In the genomic region with DNA sequence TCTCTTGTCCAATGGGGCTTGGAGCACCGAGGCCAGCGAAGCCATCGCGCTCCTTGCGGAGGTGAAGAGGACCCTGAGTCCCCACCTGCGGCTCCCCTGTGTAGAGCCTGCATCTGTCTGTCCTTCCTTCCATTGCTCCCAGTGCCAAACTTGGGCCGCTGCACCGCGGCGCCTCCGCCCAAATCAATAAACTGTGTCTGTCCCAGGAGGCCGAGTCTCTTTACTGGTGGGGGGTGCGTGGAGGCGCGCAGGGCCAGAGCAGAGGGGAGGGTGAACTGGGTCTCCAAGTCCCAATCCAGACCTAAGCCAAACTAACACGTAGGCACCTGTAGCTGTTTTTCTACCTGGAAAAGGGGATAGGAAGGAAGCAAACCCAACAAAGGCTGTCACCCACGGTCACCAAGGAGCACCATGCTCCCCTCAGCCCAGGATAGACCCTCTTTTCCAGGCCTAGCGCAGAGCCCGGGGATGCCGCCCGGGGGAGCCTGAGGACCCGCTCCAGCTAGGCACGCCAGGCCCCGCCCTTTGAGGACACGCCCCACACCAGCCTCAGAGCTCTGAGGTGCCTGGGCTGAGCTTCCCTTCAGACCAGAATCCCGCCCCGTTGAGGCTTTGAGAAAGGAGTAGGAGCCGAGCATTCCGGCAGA, we compare ENCODE assay signal across 15 cellular contexts. TPM values are rescaled to one million over a fixed set of nuclear protein-coding genes. Genes with fewer than 3 reads are reported as not detected.
DNase-seq lines count a peak whose midpoint lies in the region; ATAC-seq and TF ChIP-seq lines count a peak whose summit lies in the region.
"Had no signal": no experiment of that assay in that cellular context is flagged by ENCODE, and none has a peak within 500 bp of the region (broad histone marks: within the 10 kb centered on the region; RNA-seq: fewer than 3 reads in every experiment).

No MANE protein-coding gene starts in this region.

- H3K27me3 ChIP-seq in RWPE2 (ENCODE audit: insufficient read depth, poor library complexity, severe bottlenecking) (peaks cover 72% of the 10 kb centered on the region), iPS-20b (ENCODE audit: insufficient read depth, low read length) (peaks cover 100% of the 10 kb centered on the region)

- peaks cover 61 to 84% of the 10 kb centered on the region in 2 donors for H3K27me3 Mint-ChIP-seq in T-cell

- POLR2A ChIA-PET in T-cell (lab: Charles Lee) = no interaction called here

- H3K36me3 ChIP-seq in RWPE2 (ENCODE audit: low read depth) = no peaks in the 10 kb centered on the region
- no peaks in the 10 kb centered on the region for H3K36me3 ChIP-seq in iPS-20b (ENCODE audit: insufficient read depth, low read depth, low read length)

- peak; percentile 19; the same call in 2 of the 3 replicates for ATAC-seq in RWPE2 (ENCODE audit: low read depth)
- ATAC-seq in GM21360 (IDR thresholded peaks at IDR 0.05; ENCODE audit: unreplicated experiment) = no peak
- ATAC-seq in T-cell (replicated peaks in 1 of 4) = no peak
- ATAC-seq: mucosa of descending colon had no signal

- CTCF ChIA-PET in T-cell (lab: Charles Lee) = no interaction called here

- in situ Hi-C loops in GM13977 (cut with MboI; ENCODE audit: low pct_unique_long_range_greater_than_20kb, low sequenced_read_pairs, unreplicated experiment) = no loop called here
- in situ Hi-C loops in GM13976 (cut with MboI; ENCODE audit: low sequenced_read_pairs, unreplicated experiment) = no loop called here

- H3K4me3 ChIP-seq in RWPE2 (ENCODE audit: severe bottlenecking) (no peak overlapping the region), iPS-20b (ENCODE audit: low read length) (peak overlapping the region; percentile 53; the same call in 1 of the 2 replicates)
- H3K4me3 ChIP-seq: mucosa of descending colon had no signal

- no peak overlapping the region for H3K9ac ChIP-seq in iPS-20b (ENCODE audit: low read depth, low read length)

- H3K4me1 ChIP-seq in RWPE2 (ENCODE audit: insufficient read depth, poor library complexity, severe bottlenecking) (no peaks in the 10 kb centered on the region), iPS-20b (ENCODE audit: insufficient read depth, low read length) (peaks cover 4% of the 10 kb centered on the region; the same call in 1 of the 2 replicates)

- H3K27ac Mint-ChIP-seq in T-cell = peak overlapping the region in 1 of 2 donors; percentile 5

- peaks cover 5 to 17% (median 8%) of the 10 kb centered on the region in 3 donors for H3K4me1 Mint-ChIP-seq in T-cell

- H3K27ac ChIP-seq in RWPE2 (ENCODE audit: poor library complexity, severe bottlenecking) = no peak overlapping the region
- no peak overlapping the region for H3K27ac ChIP-seq in iPS-20b (ENCODE audit: low read length)

- H3K9me3 ChIP-seq in RWPE2 (ENCODE audit: severe bottlenecking) (no peaks in the 10 kb centered on the region), iPS-20b (ENCODE audit: insufficient read depth, low read depth, low read length) (no peaks in the 10 kb centered on the region; the same call in 1 of the 2 replicates)
- H3K9me3 ChIP-seq: mucosa of descending colon had no signal

- TF ChIP-seq CTCF in GM13977 (IDR thresholded peaks at IDR 0.05; ENCODE audit: extremely low read depth, insufficient read depth, missing control alignments) (no peak), RWPE2 (IDR thresholded peaks at IDR 0.05; ENCODE audit: poor library complexity, severe bottlenecking) (no peak), GM13976 (IDR thresholded peaks at IDR 0.05; ENCODE audit: borderline replicate concordance, control extremely low read depth, extremely low read depth, insufficient read depth, missing control alignments) (no peak)

- no peak overlapping the region for H3K4me3 Mint-ChIP-seq in T-cell

- H3K9me3 Mint-ChIP-seq in T-cell = peaks cover 0 to 6% (median 0%) of the 10 kb centered on the region in 3 donors

- DNase-seq in 8988T = peak; percentile 95
- DNase-seq in GM13977 (ENCODE audit: low spot score) = peak; percentile 44
- peak; percentile 56 for DNase-seq in RWPE2 (ENCODE audit: low spot score)
- DNase-seq in GM13976 (ENCODE audit: low spot score) = no peak
- no peak for DNase-seq in activated CD4-positive, CD25-positive, alpha-beta regulatory T cell (lab: John Stamatoyannopoulos, UW)
- no peak for DNase-seq in T-cell
- DNase-seq: hypothalamus, Kasumi-1, mucosa of descending colon, T-helper 1 cell had no signal

- no peaks in the 10 kb centered on the region for H3K36me3 Mint-ChIP-seq in T-cell

RNA-seq across cellular contexts. Expression of a gene that starts 1.2 kb away (rescaled TPM):
- not detected for total RNA-seq in T-cell
- total RNA-seq: endothelial cell of umbilical vein, NCI-H460, ureter had no signal

RNA-seq across cellular contexts. Expression of a gene that starts 2.5 kb away (rescaled TPM):
- total RNA-seq in T-cell = not detected
- total RNA-seq: endothelial cell of umbilical vein, NCI-H460, ureter had no signal

Comparison
In these comparisons a context has a peak if more than half of its experiments do, and no peak if none do; other contexts are left out.
1. DNase-seq: peak in 8988T (single experiment), GM13977 (single experiment) and RWPE2 (single experiment); none in GM13976 (single experiment), activated CD4-positive, CD25-positive, alpha-beta regulatory T cell (0 of 4) and T-cell (0 of 34).